ENCODE assay signal across 14 cellular contexts in the genomic region with DNA sequence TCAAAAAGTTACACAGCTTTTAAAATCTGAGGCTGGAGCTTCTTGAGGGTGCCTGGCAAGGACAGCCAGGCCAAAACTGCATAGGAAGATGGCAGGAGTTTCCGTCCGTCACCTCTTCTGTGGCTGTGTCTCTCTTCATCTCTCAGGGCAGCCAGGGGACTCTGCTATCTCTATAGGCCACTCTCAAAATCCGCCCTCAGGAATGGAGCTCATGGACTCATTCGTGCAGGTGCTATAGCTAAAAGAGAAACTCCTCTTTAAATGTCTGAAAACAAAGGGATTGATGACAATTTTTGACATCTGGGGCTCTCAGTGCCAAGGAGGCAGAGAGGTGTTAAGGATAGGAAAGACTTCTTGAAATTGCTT. TPM values are rescaled to one million over a fixed set of nuclear protein-coding genes. Genes with fewer than 3 reads are reported as not detected.
A peak's percentile ranks its signal among the peaks of the same experiment; 100 is the strongest.
DNase-seq lines count a peak whose midpoint lies in the region; ATAC-seq and TF ChIP-seq lines count a peak whose summit lies in the region.
"Had no signal": no experiment of that assay in that cellular context is flagged by ENCODE, and none has a peak within 500 bp of the region (broad histone marks: within the 10 kb centered on the region; RNA-seq: fewer than 3 reads in every experiment).

No MANE protein-coding gene starts in this region.

- H3K36me3 ChIP-seq in RWPE2 (ENCODE audit: low read depth) (no peaks in the 10 kb centered on the region), smooth muscle cell (ENCODE audit: low read depth) (no peaks in the 10 kb centered on the region)
- H3K36me3 ChIP-seq: stomach had no signal

- peaks cover 25% of the 10 kb centered on the region for H3K36me3 Mint-ChIP-seq in activated CD8-positive, alpha-beta memory T cell treated with anti-CD3 and anti-CD28 coated beads, Interleukin-2, amount 10 ng/mL, durations not matched to agents 7 days and 5 days
- H3K36me3 Mint-ChIP-seq in osteocyte (ENCODE audit: unreplicated experiment) = no peaks in the 10 kb centered on the region

- no peak overlapping the region for H2AFZ ChIP-seq in smooth muscle cell (ENCODE audit: low read depth)

- H3K4me3 ChIP-seq in RWPE2 (ENCODE audit: severe bottlenecking) (no peak overlapping the region), smooth muscle cell (no peak overlapping the region)
- H3K4me3 ChIP-seq: stomach had no signal

- TF ChIP-seq CTCF in RWPE2 (IDR thresholded peaks at IDR 0.05; ENCODE audit: poor library complexity, severe bottlenecking) = no peak
- TF ChIP-seq CTCF in smooth muscle cell (IDR thresholded peaks at IDR 0.05; ENCODE audit: borderline replicate concordance, insufficient read depth, poor library complexity, severe bottlenecking) = no peak
- TF ChIP-seq CTCF in osteocyte (IDR thresholded peaks at IDR 0.05) = no peak

- 93% methylated on average over 4 of the region's 4 CpGs for WGBS in smooth muscle cell (ENCODE audit: low lambda C conversion rate)

- H3K9me3 ChIP-seq in RWPE2 (ENCODE audit: severe bottlenecking) (peaks cover 10% of the 10 kb centered on the region), smooth muscle cell (replicated peaks; ENCODE audit: low read depth) (no peaks in the 10 kb centered on the region)

- peak overlapping the region; percentile 78 for H3K27ac ChIP-seq in RWPE2 (ENCODE audit: poor library complexity, severe bottlenecking)
- H3K27ac ChIP-seq in smooth muscle cell (ENCODE audit: low read depth) = peak overlapping the region; percentile 85

- H3K9ac ChIP-seq in smooth muscle cell (ENCODE audit: low read depth) = peak overlapping the region; percentile 54

- peaks cover 2% of the 10 kb centered on the region for H3K27me3 Mint-ChIP-seq in activated CD8-positive, alpha-beta memory T cell treated with anti-CD3 and anti-CD28 coated beads, Interleukin-2, amount 10 ng/mL, durations not matched to agents 7 days and 5 days
- H3K27me3 Mint-ChIP-seq in osteocyte (ENCODE audit: unreplicated experiment) = no peaks in the 10 kb centered on the region

- CTCF ChIA-PET in activated CD8-positive, alpha-beta memory T cell treated with anti-CD3 and anti-CD28 coated beads, Interleukin-2, amount 10 ng/mL, durations not matched to agents 7 days and 5 days (lab: Charles Lee) = interaction anchor here (0.9 to 2.5 kb wide), 5 partner anchors 13 to 277 kb away, joined by 3 to 11 read pairs (median 4); no protein-coding TSS in a partner anchor

- peaks cover 24% of the 10 kb centered on the region for H3K4me1 Mint-ChIP-seq in activated CD8-positive, alpha-beta memory T cell treated with anti-CD3 and anti-CD28 coated beads, Interleukin-2, amount 10 ng/mL, durations not matched to agents 7 days and 5 days
- H3K4me1 Mint-ChIP-seq in osteocyte (ENCODE audit: unreplicated experiment) = peaks cover 17% of the 10 kb centered on the region

- H4K20me1 ChIP-seq in smooth muscle cell (ENCODE audit: low read depth) = no peaks in the 10 kb centered on the region

- H3K79me2 ChIP-seq in smooth muscle cell (ENCODE audit: low read depth) = no peaks in the 10 kb centered on the region

- peak; percentile 8 for ATAC-seq in activated CD8-positive, alpha-beta memory T cell treated with anti-CD3 and anti-CD28 coated beads, Interleukin-2, amount 10 ng/mL, durations not matched to agents 7 days and 5 days
- no peak for ATAC-seq in RWPE2 (ENCODE audit: low read depth)
- no peak for ATAC-seq in GM19397 (IDR thresholded peaks at IDR 0.05; ENCODE audit: unreplicated experiment)

- H3K27me3 ChIP-seq in RWPE2 (ENCODE audit: insufficient read depth, poor library complexity, severe bottlenecking) (no peaks in the 10 kb centered on the region), smooth muscle cell (ENCODE audit: low read depth) (peaks cover 10% of the 10 kb centered on the region)
- H3K27me3 ChIP-seq: stomach had no signal

- peaks cover 5% of the 10 kb centered on the region for H3F3A ChIP-seq in smooth muscle cell (ENCODE audit: low read depth)

- peaks cover 18% of the 10 kb centered on the region for H3K4me1 ChIP-seq in RWPE2 (ENCODE audit: insufficient read depth, poor library complexity, severe bottlenecking)
- H3K4me1 ChIP-seq in smooth muscle cell (ENCODE audit: low read depth) = no peaks in the 10 kb centered on the region

- DNase-seq in activated CD8-positive, alpha-beta memory T cell treated with anti-CD3 and anti-CD28 coated beads, Interleukin-2, amount 10 ng/mL, durations not matched to agents 7 days and 5 days = no peak
- DNase-seq in activated CD8-positive, alpha-beta memory T cell treated with anti-CD3 and anti-CD28 coated beads, Interleukin-2, amount 50 U/mL, for 4 hours = no peak
- DNase-seq in RWPE2 (ENCODE audit: low spot score) (no peak), ecto neural progenitor cell (ENCODE audit: low spot score) (peak; percentile 17), smooth muscle cell (lab: John Stamatoyannopoulos, UW; ENCODE audit: unreplicated experiment) (no peak), osteocyte (ENCODE audit: extremely low spot score, unreplicated experiment) (no peak), SHP77 (lab: John Stamatoyannopoulos, UW) (no peak)
- DNase-seq: H9, KG1 had no signal

- peaks cover 5% of the 10 kb centered on the region for H3K9me3 Mint-ChIP-seq in activated CD8-positive, alpha-beta memory T cell treated with anti-CD3 and anti-CD28 coated beads, Interleukin-2, amount 10 ng/mL, durations not matched to agents 7 days and 5 days (ENCODE audit: low read depth)
- no peaks in the 10 kb centered on the region for H3K9me3 Mint-ChIP-seq in osteocyte (ENCODE audit: unreplicated experiment)

- peak overlapping the region; percentile 64 for H3K4me2 ChIP-seq in smooth muscle cell

- peak overlapping the region; percentile 61 for H3K4me3 Mint-ChIP-seq in activated CD8-positive, alpha-beta memory T cell treated with anti-CD3 and anti-CD28 coated beads, Interleukin-2, amount 10 ng/mL, durations not matched to agents 7 days and 5 days
- no peak overlapping the region for H3K4me3 Mint-ChIP-seq in osteocyte (ENCODE audit: unreplicated experiment)
- H3K4me3 Mint-ChIP-seq: H9 had no signal

- H3K27ac Mint-ChIP-seq in activated CD8-positive, alpha-beta memory T cell treated with anti-CD3 and anti-CD28 coated beads, Interleukin-2, amount 10 ng/mL, durations not matched to agents 7 days and 5 days = peak overlapping the region; percentile 89
- H3K27ac Mint-ChIP-seq in osteocyte (ENCODE audit: unreplicated experiment) = no peak overlapping the region

RNA-seq across cellular contexts. Expression of gene OVAAL, which starts 27.2 kb away (rescaled TPM):
- total RNA-seq in activated CD8-positive, alpha-beta memory T cell treated with anti-CD3 and anti-CD28 coated beads, Interleukin-2, amount 10 ng/mL, durations not matched to agents 7 days and 5 days = not detected
- total RNA-seq in smooth muscle cell (not detected in 2 replicates), osteocyte (not detected in 2 replicates)
- not detected in 2 replicates for polyA plus RNA-seq in smooth muscle cell
- total RNA-seq: H9, lower leg skin, OCI-LY7, skeletal muscle tissue, stomach had no signal
- polyA plus RNA-seq: stomach had no signal

RNA-seq across cellular contexts. Expression of gene XPR1, which starts 45.8 kb away (rescaled TPM):
- total RNA-seq in activated CD8-positive, alpha-beta memory T cell treated with anti-CD3 and anti-CD28 coated beads, Interleukin-2, amount 10 ng/mL, durations not matched to agents 7 days and 5 days = 10 to 100 TPM; 17.6 to 21.9 TPM
- total RNA-seq in smooth muscle cell (27.6 and 33.8 TPM in 2 replicates), osteocyte (21.4 and 24.8 TPM in 2 replicates)
- polyA plus RNA-seq in smooth muscle cell = 9.3 and 9.5 TPM in 2 replicates
